ENCODE assay signal across 9 cellular contexts in genomic region chr6:27591660-27592059, GRCh38.
DNase-seq lines count a peak whose midpoint lies in the region; ATAC-seq, FAIRE-seq and TF ChIP-seq lines count a peak whose summit lies in the region.
"Had no signal": no experiment of that assay in that cellular context is flagged by ENCODE, and none has a peak within 500 bp of the region (broad histone marks: within the 10 kb centered on the region; RNA-seq: fewer than 3 reads in every experiment).

No MANE protein-coding gene starts in this region.

- H3K27me3 ChIP-seq in iPS DF 6.9 (ENCODE audit: control insufficient read depth, insufficient read depth, low read length) (no peaks in the 10 kb centered on the region), small intestine (ENCODE audit: control insufficient read depth in 2 of 2, insufficient read depth in 2 of 2, low read length in 2 of 2) (peaks cover 0 to 34% of the 10 kb centered on the region in 2 donors)

- H3K9me3 Mint-ChIP-seq in Calu3 (ENCODE audit: low read depth, unreplicated experiment) = no peaks in the 10 kb centered on the region

- H3K36me3 Mint-ChIP-seq in Calu3 (ENCODE audit: insufficient read depth, unreplicated experiment) = no peaks in the 10 kb centered on the region

- H3K4me3 ChIP-seq in iPS DF 6.9 (ENCODE audit: low read length) = peak overlapping the region; percentile 57; the same call in 1 of the 2 replicates
- H3K4me3 ChIP-seq in small intestine (ENCODE audit: low read depth in 1 of 2, low read length in 2 of 2) = no peak overlapping the region
- H3K4me3 ChIP-seq: gastroesophageal sphincter had no signal

- intact Hi-C loops in Calu3 (cut with micrococcal nuclease; ENCODE audit: unreplicated experiment) = loop anchor here (1.0 to 5.0 kb wide), 3 partner anchors 44 to 76 kb away; no protein-coding TSS in a partner anchor

- no peaks in the 10 kb centered on the region for H3K9me3 ChIP-seq in iPS DF 6.9 (ENCODE audit: control insufficient read depth, insufficient read depth, low read length)
- H3K9me3 ChIP-seq in small intestine (ENCODE audit: control insufficient read depth, low read depth) = no peaks in the 10 kb centered on the region

- H3K27ac Mint-ChIP-seq in Calu3 (ENCODE audit: unreplicated experiment) = no peak overlapping the region

- H3K27ac ChIP-seq in iPS DF 6.9 (ENCODE audit: low read length) (no peak overlapping the region), small intestine (ENCODE audit: low read depth in 1 of 2, low read length in 1 of 2) (no peak overlapping the region)
- H3K27ac ChIP-seq: gastroesophageal sphincter had no signal

- no CpG with 5 or more reads among the region's 8 CpGs for WGBS in iPS DF 6.9 (ENCODE audit: insufficient coverage, insufficient read length)
- WGBS in small intestine, 3 donors = 19 to 23% (median 20%) methylated on average over 8 of the region's 8 CpGs

- H3K36me3 ChIP-seq in iPS DF 6.9 (ENCODE audit: control insufficient read depth, insufficient read depth, low read length) (no peaks in the 10 kb centered on the region), small intestine (ENCODE audit: control insufficient read depth in 2 of 2, insufficient read depth in 2 of 2, low read length in 2 of 2) (no peaks in the 10 kb centered on the region)
- H3K36me3 ChIP-seq: gastroesophageal sphincter had no signal

- TSS peak; percentile 65 for BruUV-seq in Calu3 (replicated peaks; lab: Mats Ljungman, UMichigan)

- H3K27me3 Mint-ChIP-seq in Calu3 (ENCODE audit: unreplicated experiment) = no peaks in the 10 kb centered on the region

- H3K4me1 ChIP-seq in iPS DF 6.9 (ENCODE audit: control insufficient read depth, insufficient read depth, low read length) (no peaks in the 10 kb centered on the region), small intestine (ENCODE audit: control insufficient read depth in 2 of 2, insufficient read depth in 1 of 2, low read depth in 1 of 2, low read length in 1 of 2) (no peaks in the 10 kb centered on the region)
- H3K4me1 ChIP-seq: gastroesophageal sphincter had no signal

- H3K4me3 Mint-ChIP-seq in Calu3 (ENCODE audit: low read depth, unreplicated experiment) = no peak overlapping the region

- no peak for TF ChIP-seq CTCF in Calu3 (IDR thresholded peaks at IDR 0.05; ENCODE audit: unreplicated experiment)

- DNase-seq in Calu3 (peak; percentile 59), RCC 7860 (ENCODE audit: low spot score) (peak; percentile 63), iPS DF 6.9 (ENCODE audit: low read depth, low spot score) (no peak), GF-D8 (lab: John Stamatoyannopoulos, UW) (no peak), small intestine (no peak), AG20443 (ENCODE audit: low spot score) (no peak)

- ATAC-seq in HG02798 (IDR thresholded peaks at IDR 0.05; ENCODE audit: poor library complexity, unreplicated experiment) = peak; percentile 26
- no peak for ATAC-seq in GM21515 (IDR thresholded peaks at IDR 0.05; ENCODE audit: unreplicated experiment)
- ATAC-seq: gastroesophageal sphincter had no signal

- H3K4me1 Mint-ChIP-seq in Calu3 (ENCODE audit: low read depth, unreplicated experiment) = no peaks in the 10 kb centered on the region

- CTCF ChIA-PET in Calu3 (lab: Charles Lee) = interaction anchor here (0.6 to 1.5 kb wide), 8 partner anchors 14 to 414 kb away, joined by 3 to 8 read pairs (median 4); no protein-coding TSS in a partner anchor

- FAIRE-seq in RCC 7860 (lab: Jason Lieb, UNC) (no peak), small intestine (lab: Jason Lieb, UNC) (no peak)

Comparison
In these comparisons a context has a peak if more than half of its experiments do, and no peak if none do; other contexts are left out.
1. DNase-seq: peak in Calu3 (single experiment) and RCC 7860 (single experiment); none in iPS DF 6.9 (single experiment), GF-D8 (single experiment), small intestine (single experiment) and AG20443 (single experiment).